ENCODE assay signal across 9 cellular contexts in the genomic region with DNA sequence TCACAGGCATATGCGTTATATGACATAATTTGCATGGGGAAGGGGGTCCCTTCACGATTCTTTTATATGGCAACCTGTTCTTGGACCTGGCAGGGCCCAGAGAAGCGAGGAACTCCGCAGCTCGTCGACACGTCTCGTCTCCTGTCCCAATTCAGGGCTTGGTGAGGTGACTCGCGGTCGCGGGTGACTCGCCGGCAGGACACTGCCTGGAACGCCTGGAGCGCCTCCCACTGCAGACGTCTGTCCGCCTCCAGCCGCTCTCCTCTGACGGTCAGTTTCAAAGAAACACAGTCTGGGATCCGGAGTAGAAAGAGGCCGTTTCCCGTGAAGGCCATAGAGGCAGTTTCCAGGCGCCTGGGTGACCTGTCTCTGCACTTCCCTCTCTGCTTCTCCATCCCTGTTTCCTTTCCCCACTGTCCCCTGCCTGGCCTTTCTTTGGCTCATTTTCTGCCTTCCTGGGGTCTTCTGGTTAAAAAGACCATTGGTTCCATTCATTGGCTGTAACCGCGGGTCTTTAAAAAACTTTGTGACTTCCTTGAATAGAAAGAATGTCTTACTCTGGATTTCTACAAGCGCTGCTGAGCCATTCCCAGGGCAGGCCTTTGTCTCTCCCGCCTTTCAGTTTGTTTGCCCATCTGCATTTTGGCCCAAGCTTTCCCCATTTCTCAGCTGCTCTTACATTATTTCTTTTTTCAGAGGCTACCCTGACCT. TPM values are rescaled to one million over a fixed set of nuclear protein-coding genes. Genes with fewer than 3 reads are reported as not detected.
DNase-seq lines count a peak whose midpoint lies in the region; ATAC-seq and TF ChIP-seq lines count a peak whose summit lies in the region.
"Had no signal": no experiment of that assay in that cellular context is flagged by ENCODE, and none has a peak within 500 bp of the region (broad histone marks: within the 10 kb centered on the region; RNA-seq: fewer than 3 reads in every experiment).

No MANE protein-coding gene starts in this region.

- POLR2A ChIA-PET in HCT116 (lab: Charles Lee) = interaction anchor here (2.1 kb wide), 1 partner anchor 107 kb away, joined by 5 read pairs; no protein-coding TSS in a partner anchor

- intact Hi-C loops in HCT116 (cut with micrococcal nuclease) = no loop called here

- DNase-seq in HCT116 (ENCODE audit: low read depth, low spot score) (no peak), adipocyte (ENCODE audit: low read depth) (no peak), iPS-NIHi11 (ENCODE audit: low spot score) (peak; percentile 53), smooth muscle cell (lab: John Stamatoyannopoulos, UW; ENCODE audit: unreplicated experiment) (no peak), SHP77 treated with DMSO at 0.1 percent for 48 hours (lab: John Stamatoyannopoulos, UW) (no peak), NCI-H1417 treated with DMSO at 0.1 percent for 48 hours (lab: John Stamatoyannopoulos, UW) (no peak), pons (ENCODE audit: low spot score) (no peak)
- no peak for DNase-seq in stimulated activated naive CD4-positive, alpha-beta T cell (lab: John Stamatoyannopoulos, UW)

- ATAC-seq in HCT116 = no peak

- H3K79me2 ChIP-seq in HCT116 (ENCODE audit: insufficient read depth, low read length) (peaks cover 3% of the 10 kb centered on the region; the same call in 1 of the 2 replicates), smooth muscle cell (ENCODE audit: low read depth) (peaks cover 13% of the 10 kb centered on the region)

- no TSS peak for BruUV-seq in HCT116 (replicated peaks; lab: Mats Ljungman, UMichigan)

- peak overlapping the region; percentile 95 for H3K4me2 ChIP-seq in HCT116 (ENCODE audit: low read length)
- peak overlapping the region; percentile 89 for H3K4me2 ChIP-seq in smooth muscle cell

- no peaks in the 10 kb centered on the region for H3K27me3 ChIP-seq in HCT116 (ENCODE audit: insufficient read depth, low read length)
- H3K27me3 ChIP-seq in adipocyte (replicated peaks; ENCODE audit: control insufficient read depth, insufficient read depth, low read length) = no peaks in the 10 kb centered on the region
- no peaks in the 10 kb centered on the region for H3K27me3 ChIP-seq in smooth muscle cell (ENCODE audit: low read depth)

- peak overlapping the region; percentile 81 for H3K9ac ChIP-seq in HCT116 (ENCODE audit: low read length)
- peak overlapping the region; percentile 85 for H3K9ac ChIP-seq in adipocyte (ENCODE audit: low read length)
- peak overlapping the region; percentile 63 for H3K9ac ChIP-seq in smooth muscle cell (ENCODE audit: low read depth)

- H2AFZ ChIP-seq in HCT116 (ENCODE audit: low read depth, low read length, poor library complexity, severe bottlenecking) (no peak overlapping the region), smooth muscle cell (ENCODE audit: low read depth) (peak overlapping the region; percentile 14)

- no peaks in the 10 kb centered on the region for H3K9me3 ChIP-seq in HCT116 (ENCODE audit: control insufficient read depth in 1 of 2, insufficient read depth in 1 of 2, low read depth in 1 of 2, low read length in 2 of 2)
- no peaks in the 10 kb centered on the region for H3K9me3 ChIP-seq in adipocyte (ENCODE audit: control insufficient read depth, low read length)
- no peaks in the 10 kb centered on the region for H3K9me3 ChIP-seq in smooth muscle cell (replicated peaks; ENCODE audit: low read depth)

- H3K4me3 ChIP-seq in HCT116 (replicated peaks in 1 of 2; ENCODE audit: low read depth in 1 of 2, low read length in 2 of 2) (peak overlapping the region; percentile 69 to 77), adipocyte (ENCODE audit: low read length) (peak overlapping the region; percentile 86), smooth muscle cell (peak overlapping the region; percentile 66)

- TF ChIP-seq CTCF in HCT116 (IDR thresholded peaks at IDR 0.05 in 2 of 3, conservative IDR thresholded peaks at IDR 0.05 in 1 of 3; ENCODE audit: borderline replicate concordance in 1 of 3, insufficient read depth in 1 of 3, low read depth in 2 of 3, low read length in 2 of 3) (no peak), smooth muscle cell (IDR thresholded peaks at IDR 0.05; ENCODE audit: borderline replicate concordance, insufficient read depth, poor library complexity, severe bottlenecking) (no peak)

- WGBS in smooth muscle cell (ENCODE audit: low lambda C conversion rate) = 5% methylated on average over 28 of the region's 28 CpGs

- H3K9me2 ChIP-seq in HCT116 (ENCODE audit: insufficient read depth) = no peaks in the 10 kb centered on the region

- TF ChIP-seq RAD21 in HCT116 (IDR thresholded peaks at IDR 0.05; ENCODE audit: low read depth) = no peak

- H3K4me1 ChIP-seq in HCT116 (ENCODE audit: control insufficient read depth in 1 of 2, insufficient read depth in 2 of 2, low read length in 2 of 2) = peaks cover 61 to 82% of the 10 kb centered on the region in 2 experiments
- H3K4me1 ChIP-seq in adipocyte (ENCODE audit: control insufficient read depth, insufficient read depth, low read length) = peaks cover 57% of the 10 kb centered on the region
- H3K4me1 ChIP-seq in smooth muscle cell (ENCODE audit: low read depth) = peaks cover 16% of the 10 kb centered on the region

- H3K27ac ChIP-seq in HCT116 (ENCODE audit: low read depth, low read length) (peak overlapping the region; percentile 94; the same call in 1 of the 2 replicates), smooth muscle cell (ENCODE audit: low read depth) (peak overlapping the region; percentile 99)

- CTCF ChIA-PET in HCT116 (lab: Charles Lee) = no interaction called here

- RAD21 ChIA-PET in HCT116 (lab: Charles Lee; ENCODE audit: low non-redundant PET in 1 of 2, low total read pairs in 2 of 2, uncharacterized antibody in 2 of 2, unreplicated experiment in 2 of 2) = no interaction called here

- H3F3A ChIP-seq in smooth muscle cell (ENCODE audit: low read depth) = peaks cover 17% of the 10 kb centered on the region

- TF ChIP-seq POLR2A in HCT116 (IDR thresholded peaks at IDR 0.05; ENCODE audit: borderline replicate concordance, extremely low read depth, insufficient read depth, insufficient read length) = no peak

- peaks cover 0 to 2% of the 10 kb centered on the region in 2 experiments; a peak in 2 of 4 replicates for H3K36me3 ChIP-seq in HCT116 (ENCODE audit: control insufficient read depth in 1 of 2, insufficient read depth in 2 of 2, low read length in 2 of 2)
- no peaks in the 10 kb centered on the region for H3K36me3 ChIP-seq in adipocyte (ENCODE audit: control insufficient read depth, insufficient read depth, low read length, severe bottlenecking)
- no peaks in the 10 kb centered on the region for H3K36me3 ChIP-seq in smooth muscle cell (ENCODE audit: low read depth)

- H4K20me1 ChIP-seq in HCT116 (ENCODE audit: insufficient read depth) (no peaks in the 10 kb centered on the region), smooth muscle cell (ENCODE audit: low read depth) (peaks cover 4% of the 10 kb centered on the region)

TF ChIP-seq in HCT116, 20 proteins besides CTCF, POLR2A, EP300 and RAD21:
- peak; percentile 67 for TF ChIP-seq TCF7L2 (IDR thresholded peaks at IDR 0.05; ENCODE audit: borderline replicate concordance, extremely low read depth, insufficient read depth, insufficient read length)
- TF ChIP-seq CBX3 (IDR thresholded peaks at IDR 0.05; ENCODE audit: low read depth) = no peak
- TF ChIP-seq ZNF274 (IDR thresholded peaks at IDR 0.05; ENCODE audit: low read depth, low read length) = no peak

RNA-seq across cellular contexts. Expression of gene UPP1, which starts 1.2 kb away (rescaled TPM):
- 42.7 TPM for total RNA-seq in HCT116 (2021; ENCODE audit: unreplicated experiment)
- polyA plus RNA-seq in HCT116 (2012) = 221 and 353 TPM in 2 replicates
- total RNA-seq in smooth muscle cell = 12.5 and 23.6 TPM in 2 replicates
- polyA plus RNA-seq in smooth muscle cell = 43.8 and 56.2 TPM in 2 replicates

RNA-seq across cellular contexts. Expression of gene C7orf57, which starts 54.9 kb away (rescaled TPM):
- total RNA-seq in HCT116 (2021; ENCODE audit: unreplicated experiment) (0.15 TPM), smooth muscle cell (not detected in 2 replicates)
- 0.17 and 0.37 TPM in 2 replicates for polyA plus RNA-seq in HCT116 (2012)
- polyA plus RNA-seq in smooth muscle cell = not detected in 2 replicates
- total RNA-seq: NCI-H460 had no signal
